6 cellular contexts compared by ENCODE assay signal in the genomic region with DNA sequence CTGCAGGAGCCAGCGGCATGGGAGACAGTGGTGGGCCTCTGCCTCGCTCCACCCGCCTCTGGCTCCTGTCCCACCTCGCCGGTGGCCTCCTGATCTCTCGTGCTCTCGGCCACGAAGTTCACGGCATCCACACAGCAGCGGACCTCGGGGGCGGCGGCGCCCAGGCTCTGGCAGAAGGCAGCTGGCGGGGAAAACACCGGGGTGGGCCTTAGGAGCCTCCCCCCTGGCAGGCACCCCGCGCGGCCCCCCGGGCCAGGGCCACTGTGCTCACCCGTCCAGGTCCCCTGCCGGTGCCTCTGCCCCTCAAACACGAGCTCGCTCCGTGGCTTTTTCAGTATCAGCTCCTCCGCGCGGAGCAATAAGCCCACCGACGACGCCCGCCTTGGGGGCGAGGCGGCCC. TPM values are rescaled to one million over a fixed set of nuclear protein-coding genes. Genes with fewer than 3 reads are reported as not detected.
DNase-seq lines count a peak whose midpoint lies in the region; ATAC-seq and TF ChIP-seq lines count a peak whose summit lies in the region.

No MANE protein-coding gene starts in this region.

- peaks cover 31% of the 10 kb centered on the region for H3K4me1 Mint-ChIP-seq in T-helper 17 cell

- peak overlapping the region; percentile 93 for H3K4me3 Mint-ChIP-seq in T-helper 17 cell

- intact Hi-C loops in adrenal gland (cut with DNase I): no loop called here

- TF ChIP-seq POLR2A in adrenal gland (IDR thresholded peaks at IDR 0.05): no peak

- peak overlapping the region; percentile 92 for H3K27ac Mint-ChIP-seq in T-helper 17 cell

- H3K27me3 ChIP-seq in kidney epithelial cell (ENCODE audit: control insufficient read depth, insufficient read depth, low read length) (peaks cover 26% of the 10 kb centered on the region), adrenal gland (no peaks in the 10 kb centered on the region)

- peak overlapping the region in 1 of 5 donors; percentile 34 for H3K27ac ChIP-seq in adrenal gland

- ATAC-seq in T-helper 17 cell: peak; percentile 3
- ATAC-seq in GM19328 (IDR thresholded peaks at IDR 0.05; ENCODE audit: unreplicated experiment): no peak

- H3K4me3 ChIP-seq in AG10803 (ENCODE audit: low read length): peak overlapping the region; percentile 69
- peak overlapping the region; percentile 48 for H3K4me3 ChIP-seq in kidney epithelial cell (ENCODE audit: low read depth, low read length)
- H3K4me3 ChIP-seq in adrenal gland: peak overlapping the region in 2 of 4 donors; percentile 13 to 68

- H3K9me3 ChIP-seq in T-helper 17 cell (ENCODE audit: control insufficient read depth, low read length, poor library complexity, severe bottlenecking): no peaks in the 10 kb centered on the region
- no peaks in the 10 kb centered on the region for H3K9me3 ChIP-seq in adrenal gland (replicated peaks in 1 of 3)

- 19 to 47% (median 27%) methylated on average over 16 to 34 of the region's 34 CpGs; no CpG with 5 or more reads in 1 of the 4 donors for WGBS in adrenal gland, 4 donors

- H3K36me3 ChIP-seq in kidney epithelial cell (ENCODE audit: control insufficient read depth, insufficient read depth, low read length) (no peaks in the 10 kb centered on the region), adrenal gland (replicated peaks in 1 of 2) (peaks cover 0 to 30% of the 10 kb centered on the region in 2 donors)

- DNase-seq in AG10803 (ENCODE audit: low read depth): no peak
- no peak for DNase-seq in T-helper 17 cell
- no peak for DNase-seq in kidney epithelial cell (ENCODE audit: low read depth)
- DNase-seq in HuH-7.5 (ENCODE audit: low spot score): no peak
- DNase-seq in adrenal gland: no peak

- TF ChIP-seq CTCF in AG10803 (conservative IDR thresholded peaks at IDR 0.05; ENCODE audit: low read length) (no peak), kidney epithelial cell (IDR thresholded peaks at IDR 0.05; ENCODE audit: insufficient read depth, low read length, poor library complexity, severe bottlenecking) (no peak), adrenal gland (IDR thresholded peaks at IDR 0.05) (no peak)

- H3K27me3 Mint-ChIP-seq in T-helper 17 cell: no peaks in the 10 kb centered on the region

- H3K4me1 ChIP-seq in adrenal gland (replicated peaks in 1 of 2): peaks cover 0 to 9% of the 10 kb centered on the region in 2 donors

- no peaks in the 10 kb centered on the region for H3K36me3 Mint-ChIP-seq in T-helper 17 cell (ENCODE audit: low read depth)

RNA-seq across cellular contexts. Expression of gene C17orf107, which starts 0.4 kb away (rescaled TPM):
- 10 to 100 TPM; 10.7 to 12.8 TPM for total RNA-seq in T-helper 17 cell
- total RNA-seq in kidney epithelial cell: 2.3 and 4.4 TPM in 2 replicates
- total RNA-seq in adrenal gland: 1 to 10 TPM in 4 of 8 donors, under 1 TPM in 4; 0.71 to 3.4 (median 1.2) TPM
- polyA plus RNA-seq in adrenal gland: 1 to 10 TPM in 1 of 3 donors, under 1 TPM in 2; 0.42 to 1.1 (median 0.47) TPM

RNA-seq across cellular contexts. Expression of gene CHRNE, which starts 4.0 kb away (rescaled TPM):
- total RNA-seq in T-helper 17 cell (1 to 10 TPM; 1.1 to 1.6 TPM), kidney epithelial cell (2.0 and 2.7 TPM in 2 replicates), adrenal gland (1 to 10 TPM in 1 of 8 donors, under 1 TPM in 5, not detected in 2; 0.30 to 2.4 (median 0.48) TPM)
- under 1 TPM; 0.33 to 0.91 (median 0.56) TPM for polyA plus RNA-seq in adrenal gland

RNA-seq across cellular contexts. Expression of gene GP1BA, which starts 33.1 kb away (rescaled TPM):
- 10 to 100 TPM in 1 of 2 donors, 1 to 10 TPM in 1; 1.6 to 22.9 TPM for total RNA-seq in T-helper 17 cell
- not detected in 2 replicates for total RNA-seq in kidney epithelial cell
- total RNA-seq in adrenal gland: under 1 TPM in 1 of 8 donors, not detected in 7; 0.08 TPM
- not detected for polyA plus RNA-seq in adrenal gland

RNA-seq across cellular contexts. Expression of gene SLC25A11, which starts 40.9 kb away (rescaled TPM):
- total RNA-seq in T-helper 17 cell (10 to 100 TPM; 26.2 to 26.4 TPM), kidney epithelial cell (37.2 and 44.7 TPM in 2 replicates), adrenal gland (10 to 100 TPM; 65.3 to 77.7 (median 68.5) TPM)
- 10 to 100 TPM; 37.8 to 57.1 (median 40.3) TPM for polyA plus RNA-seq in adrenal gland

RNA-seq across cellular contexts. Expression of gene RNF167, which starts 41.1 kb away (rescaled TPM):
- 10 to 100 TPM; 95.5 to 99.0 TPM for total RNA-seq in T-helper 17 cell
- 44.1 and 66.0 TPM in 2 replicates for total RNA-seq in kidney epithelial cell
- 100 to 1,000 TPM in 4 of 8 donors, 10 to 100 TPM in 4; 46.7 to 130 (median 94.5) TPM for total RNA-seq in adrenal gland
- 100 to 1,000 TPM; 134 to 252 (median 240) TPM for polyA plus RNA-seq in adrenal gland
